17 cellular contexts compared by ENCODE assay signal in genomic region chr11:74926304-74927030, GRCh38. TPM values are rescaled to one million over a fixed set of nuclear protein-coding genes. Genes with fewer than 3 reads are reported as not detected.
DNase-seq lines count a peak whose midpoint lies in the region; ATAC-seq lines count a peak whose summit lies in the region.
"Had no signal": no experiment of that assay in that cellular context is flagged by ENCODE, and none has a peak within 500 bp of the region (broad histone marks: within the 10 kb centered on the region; RNA-seq: fewer than 3 reads in every experiment).

No MANE protein-coding gene starts in this region.

- H3K4me1 Mint-ChIP-seq in activated CD4-positive, alpha-beta memory T cell treated with anti-CD3 and anti-CD28 coated beads for 36 hours (ENCODE audit: low read depth): peaks cover 8% of the 10 kb centered on the region
- H3K4me1 Mint-ChIP-seq: GM23338 had no signal

- no peaks in the 10 kb centered on the region for H3K9me3 Mint-ChIP-seq in activated CD4-positive, alpha-beta memory T cell treated with anti-CD3 and anti-CD28 coated beads for 36 hours
- H3K9me3 Mint-ChIP-seq: dendritic cell treated with granulocyte-macrophage colony-stimulating factor and Interleukin-4, amounts not matched to agents 40 ng/mL and 50 ng/mL, for 4 days; GM23338 had no signal

- POLR2A ChIA-PET in activated CD4-positive, alpha-beta memory T cell treated with anti-CD3 and anti-CD28 coated beads for 36 hours (lab: Charles Lee): interaction anchor here (1.2 kb wide), 1 partner anchor 16 kb away, joined by 3 read pairs; no protein-coding TSS in a partner anchor

- peak; percentile 74 for DNase-seq in EH (ENCODE audit: low read depth)
- peak; percentile 71 for DNase-seq in activated CD4-positive, alpha-beta memory T cell treated with anti-CD3 and anti-CD28 coated beads for 36 hours
- peak; percentile 51 for DNase-seq in glomerular visceral epithelial cell (ENCODE audit: extremely low spot score)
- no peak for DNase-seq in NCI-H1436 treated with DMSO at 0.1 percent for 48 hours (lab: John Stamatoyannopoulos, UW)
- no peak for DNase-seq in GOT3 (lab: John Stamatoyannopoulos, UW)
- no peak for DNase-seq in KG1 (lab: John Stamatoyannopoulos, UW)
- DNase-seq: adrenal gland, foreskin melanocyte, islet precursor cell, NCI-H1694 treated with DMSO at 0.1 percent for 48 hours, NCI-H748 treated with DMSO at 0.1 percent for 48 hours, right cardiac atrium, testis had no signal

- intact Hi-C loops in activated CD4-positive, alpha-beta memory T cell treated with anti-CD3 and anti-CD28 coated beads for 36 hours (cut with micrococcal nuclease): loop anchor here (5.0 kb wide), 1 partner anchor 176 kb away; no protein-coding TSS in a partner anchor

- CTCF ChIA-PET in activated CD4-positive, alpha-beta memory T cell treated with anti-CD3 and anti-CD28 coated beads for 36 hours (lab: Charles Lee): interaction anchor here (0.7 to 8.8 kb wide), 12 partner anchors 14 to 353 kb away, joined by 3 to 75 read pairs (median 6); partner anchors contain the start of gene TPBGL

- no peak overlapping the region for H3K27ac Mint-ChIP-seq in activated CD4-positive, alpha-beta memory T cell treated with anti-CD3 and anti-CD28 coated beads for 36 hours
- H3K27ac Mint-ChIP-seq: dendritic cell treated with granulocyte-macrophage colony-stimulating factor and Interleukin-4, amounts not matched to agents 40 ng/mL and 50 ng/mL, for 4 days; GM23338 had no signal

- H3K27me3 Mint-ChIP-seq in activated CD4-positive, alpha-beta memory T cell treated with anti-CD3 and anti-CD28 coated beads for 36 hours: no peaks in the 10 kb centered on the region
- H3K27me3 Mint-ChIP-seq: dendritic cell treated with granulocyte-macrophage colony-stimulating factor and Interleukin-4, amounts not matched to agents 40 ng/mL and 50 ng/mL, for 4 days had no signal

- no peaks in the 10 kb centered on the region for H3K36me3 Mint-ChIP-seq in activated CD4-positive, alpha-beta memory T cell treated with anti-CD3 and anti-CD28 coated beads for 36 hours

- no peak overlapping the region for H3K4me3 Mint-ChIP-seq in activated CD4-positive, alpha-beta memory T cell treated with anti-CD3 and anti-CD28 coated beads for 36 hours
- H3K4me3 Mint-ChIP-seq: dendritic cell treated with granulocyte-macrophage colony-stimulating factor and Interleukin-4, amounts not matched to agents 40 ng/mL and 50 ng/mL, for 4 days; GM23338 had no signal

- ATAC-seq in HG02610 (IDR thresholded peaks at IDR 0.05; ENCODE audit: unreplicated experiment): peak; percentile 66
- ATAC-seq: GM23338, right cardiac atrium, SK-N-SH treated with all-trans-retinoic acid at 6 μM for 48 hours had no signal

RNA-seq across cellular contexts. Expression of gene XRRA1, which starts 22.4 kb away (rescaled TPM):
- total RNA-seq in activated CD4-positive, alpha-beta memory T cell treated with anti-CD3 and anti-CD28 coated beads for 36 hours: 10 to 100 TPM in 1 of 2 experiments, 1 to 10 TPM in 1; 9.1 to 13.0 TPM

RNA-seq across cellular contexts. Expression of gene SPCS2, which starts 22.6 kb away (rescaled TPM):
- 100 to 1,000 TPM; 126 to 138 TPM for total RNA-seq in activated CD4-positive, alpha-beta memory T cell treated with anti-CD3 and anti-CD28 coated beads for 36 hours

Comparison
In these comparisons a context has a peak if more than half of its experiments do, and no peak if none do; other contexts are left out.
1. DNase-seq: peak in EH (single experiment), activated CD4-positive, alpha-beta memory T cell treated with anti-CD3 and anti-CD28 coated beads for 36 hours (single experiment) and glomerular visceral epithelial cell (single experiment); none in NCI-H1436 treated with DMSO at 0.1 percent for 48 hours (single experiment), GOT3 (single experiment) and KG1 (single experiment).